17 cellular contexts compared by ENCODE assay signal in the genomic region with DNA sequence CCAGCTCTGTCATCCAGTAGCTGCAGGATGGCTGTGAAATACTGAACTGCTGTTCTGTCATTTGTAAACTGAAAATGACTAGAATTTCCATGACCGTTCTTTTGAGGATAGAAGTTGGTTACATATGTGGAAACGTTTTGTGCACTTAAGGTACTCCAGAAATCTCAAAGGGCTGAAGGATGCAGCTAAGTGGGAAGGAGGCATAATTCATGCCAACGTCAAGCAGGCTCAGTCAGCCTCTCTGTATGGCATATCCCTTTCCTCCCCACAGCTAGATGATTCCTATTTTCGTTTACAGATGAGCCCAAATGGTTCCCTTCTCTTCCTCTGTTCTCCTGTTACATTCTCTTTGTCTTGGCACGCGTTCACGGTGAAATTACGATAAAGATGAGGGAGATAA.
"Had no signal": no experiment of that assay in that cellular context is flagged by ENCODE, and none has a peak within 500 bp of the region (broad histone marks: within the 10 kb centered on the region; RNA-seq: fewer than 3 reads in every experiment).

No MANE protein-coding gene starts in this region.

- H3K27ac Mint-ChIP-seq: activated CD4-positive, alpha-beta memory T cell treated with anti-CD3 and anti-CD28 coated beads for 36 hours; activated CD8-positive, alpha-beta memory T cell treated with anti-CD3 and anti-CD28 coated beads, Interleukin-2, amount 10 ng/mL, durations not matched to agents 7 days and 5 days; activated naive CD4-positive, alpha-beta T cell treated with anti-CD3 and anti-CD28 coated beads, Interleukin-2, amount 50 U/mL, for 24 hours; activated T-cell treated with anti-CD3 and anti-CD28 coated beads, Interleukin-2, amount 50 U/mL, for 24 hours; naive thymus-derived CD8-positive, alpha-beta T cell had no signal

- H3K36me3 ChIP-seq: adrenal gland, cardiac muscle cell, gastroesophageal sphincter, right atrium auricular region, transverse colon, WERI-Rb-1 had no signal

- H3K9me3 ChIP-seq: gastroesophageal sphincter had no signal

- H3K27me3 Mint-ChIP-seq: activated CD4-positive, alpha-beta memory T cell treated with anti-CD3 and anti-CD28 coated beads for 36 hours; activated CD8-positive, alpha-beta memory T cell treated with anti-CD3 and anti-CD28 coated beads, Interleukin-2, amount 10 ng/mL, durations not matched to agents 7 days and 5 days; activated naive CD4-positive, alpha-beta T cell treated with anti-CD3 and anti-CD28 coated beads, Interleukin-2, amount 50 U/mL, for 24 hours; activated T-cell treated with anti-CD3 and anti-CD28 coated beads, Interleukin-2, amount 50 U/mL, for 24 hours; naive thymus-derived CD8-positive, alpha-beta T cell had no signal

- DNase-seq: activated CD4-positive, alpha-beta memory T cell treated with anti-CD3 and anti-CD28 coated beads for 36 hours; activated CD8-positive, alpha-beta memory T cell treated with anti-CD3 and anti-CD28 coated beads, Interleukin-2, amount 10 ng/mL, durations not matched to agents 7 days and 5 days; activated effector memory CD4-positive, alpha-beta T cell treated with Interleukin-2 at 50 U/mL for 16 hours; activated T-cell treated with anti-CD3 and anti-CD28 coated beads, Interleukin-2, amount 50 U/mL, for 24 hours; adrenal gland; naive thymus-derived CD8-positive, alpha-beta T cell; nucleus accumbens; stimulated activated CD4-positive, alpha-beta T cell treated with anti-CD3 and anti-CD28 coated beads, Interleukin-4, amount 100 ng/mL, for 4 hours; stimulated activated CD8-positive, alpha-beta memory T cell treated with anti-CD3 and anti-CD28 coated beads, Interleukin-4, amount 100 ng/mL, for 48 hours; stimulated activated naive CD4-positive, alpha-beta T cell treated with Interleukin-2 at 50 U/mL for 16 hours; transverse colon; WERI-Rb-1 had no signal

- H3K9me3 Mint-ChIP-seq: activated naive CD4-positive, alpha-beta T cell treated with anti-CD3 and anti-CD28 coated beads, Interleukin-2, amount 50 U/mL, for 24 hours had no signal

- H3K4me1 ChIP-seq: transverse colon had no signal

- ATAC-seq: activated CD8-positive, alpha-beta memory T cell treated with anti-CD3 and anti-CD28 coated beads, Interleukin-2, amount 10 ng/mL, durations not matched to agents 7 days and 5 days; gastroesophageal sphincter; naive thymus-derived CD8-positive, alpha-beta T cell had no signal

- H3K4me1 Mint-ChIP-seq: activated CD8-positive, alpha-beta memory T cell treated with anti-CD3 and anti-CD28 coated beads, Interleukin-2, amount 10 ng/mL, durations not matched to agents 7 days and 5 days; activated naive CD4-positive, alpha-beta T cell treated with anti-CD3 and anti-CD28 coated beads, Interleukin-2, amount 50 U/mL, for 24 hours; naive thymus-derived CD8-positive, alpha-beta T cell had no signal

- H3K4me3 ChIP-seq: adrenal gland, cardiac muscle cell, gastroesophageal sphincter, right atrium auricular region, transverse colon had no signal

- H3K4me3 Mint-ChIP-seq: activated CD4-positive, alpha-beta memory T cell treated with anti-CD3 and anti-CD28 coated beads for 36 hours; activated CD8-positive, alpha-beta memory T cell treated with anti-CD3 and anti-CD28 coated beads, Interleukin-2, amount 10 ng/mL, durations not matched to agents 7 days and 5 days; activated naive CD4-positive, alpha-beta T cell treated with anti-CD3 and anti-CD28 coated beads, Interleukin-2, amount 50 U/mL, for 24 hours; activated T-cell treated with anti-CD3 and anti-CD28 coated beads, Interleukin-2, amount 50 U/mL, for 24 hours; naive thymus-derived CD8-positive, alpha-beta T cell had no signal

- H3K36me3 Mint-ChIP-seq: activated CD4-positive, alpha-beta memory T cell treated with anti-CD3 and anti-CD28 coated beads for 36 hours; activated CD8-positive, alpha-beta memory T cell treated with anti-CD3 and anti-CD28 coated beads, Interleukin-2, amount 10 ng/mL, durations not matched to agents 7 days and 5 days; activated naive CD4-positive, alpha-beta T cell treated with anti-CD3 and anti-CD28 coated beads, Interleukin-2, amount 50 U/mL, for 24 hours; naive thymus-derived CD8-positive, alpha-beta T cell had no signal

- H3K27me3 ChIP-seq: adrenal gland, cardiac muscle cell, gastroesophageal sphincter, right atrium auricular region, transverse colon had no signal

- FAIRE-seq: colon had no signal

- H3K27ac ChIP-seq: adrenal gland, cardiac muscle cell, gastroesophageal sphincter, right atrium auricular region, transverse colon, WERI-Rb-1 had no signal
